Comparison of ENCODE assay signal across 8 cellular contexts in genomic region chr7:100396421-100396982, GRCh38. TPM values are rescaled to one million over a fixed set of nuclear protein-coding genes. Genes with fewer than 3 reads are reported as not detected.
DNase-seq lines count a peak whose midpoint lies in the region; ATAC-seq and TF ChIP-seq lines count a peak whose summit lies in the region.

No MANE protein-coding gene starts in this region.

- H3K4me3 ChIP-seq in left lung (no peak overlapping the region), colonic mucosa (no peak overlapping the region)

- no peaks in the 10 kb centered on the region for H3K27me3 ChIP-seq in left lung
- no peaks in the 10 kb centered on the region for H3K27me3 ChIP-seq in colonic mucosa

- H3K27ac ChIP-seq in left lung (peak overlapping the region in 1 of 2 donors; percentile 43), colonic mucosa (no peak overlapping the region)

- ATAC-seq in GM18517 (IDR thresholded peaks at IDR 0.05; ENCODE audit: unreplicated experiment) (peak; percentile 90), HG02610 (IDR thresholded peaks at IDR 0.05; ENCODE audit: unreplicated experiment) (peak; percentile 84), left lung (peak; percentile 67)

- no peak overlapping the region for H3K9ac ChIP-seq in colonic mucosa (ENCODE audit: low read depth in 2 of 2, low read length in 2 of 2)

- peaks cover 0 to 24% of the 10 kb centered on the region in 2 donors for H3K4me1 ChIP-seq in left lung
- H3K4me1 ChIP-seq in colonic mucosa = no peaks in the 10 kb centered on the region

- H3K9me3 ChIP-seq in left lung = no peaks in the 10 kb centered on the region
- no peaks in the 10 kb centered on the region for H3K9me3 ChIP-seq in colonic mucosa

- intact Hi-C loops in left lung (cut with DNase I) = no loop called here
- intact Hi-C loops in colonic mucosa (cut with DNase I) = no loop called here

- H3K36me3 ChIP-seq in left lung = peaks cover 0 to 17% of the 10 kb centered on the region in 2 donors
- H3K36me3 ChIP-seq in colonic mucosa = no peaks in the 10 kb centered on the region

- DNase-seq in NOMO-1 treated with DMSO at 0.1 percent for 48 hours (lab: John Stamatoyannopoulos, UW; ENCODE audit: unreplicated experiment) (peak; percentile 100), left lung (no peak), COLO668 (lab: John Stamatoyannopoulos, UW; ENCODE audit: unreplicated experiment) (no peak), NCI-H774 (lab: John Stamatoyannopoulos, UW) (no peak), cerebellum (ENCODE audit: low spot score) (no peak), colonic mucosa (no peak)

- TF ChIP-seq CTCF in left lung (IDR thresholded peaks at IDR 0.05) (no peak), colonic mucosa (IDR thresholded peaks at IDR 0.05) (no peak)

RNA-seq across cellular contexts. Expression of gene PILRA, which starts 23.2 kb away (rescaled TPM):
- 10 to 100 TPM; 20.6 to 52.3 TPM for total RNA-seq in left lung
- total RNA-seq in cerebellum = 3.3 TPM
- total RNA-seq in colonic mucosa = 1 to 10 TPM; 1.2 to 3.1 TPM

RNA-seq across cellular contexts. Expression of gene ZCWPW1, which starts 32.0 kb away (rescaled TPM):
- 1 to 10 TPM; 2.9 to 4.1 TPM for total RNA-seq in left lung
- total RNA-seq in cerebellum = 2.8 TPM
- total RNA-seq in colonic mucosa = 1 to 10 TPM; 1.1 to 1.3 TPM

RNA-seq across cellular contexts. Expression of gene MEPCE, which starts 33.1 kb away (rescaled TPM):
- 10 to 100 TPM; 25.0 to 33.0 TPM for total RNA-seq in left lung
- total RNA-seq in cerebellum = 18.5 TPM
- total RNA-seq in colonic mucosa = 10 to 100 TPM; 27.2 to 39.1 TPM

RNA-seq across cellular contexts. Expression of gene PILRB, which starts 38.6 kb away (rescaled TPM):
- total RNA-seq in left lung (10 to 100 TPM; 24.0 to 29.9 TPM), cerebellum (18.4 TPM), colonic mucosa (10 to 100 TPM; 18.2 to 57.9 TPM)

RNA-seq across cellular contexts. Expression of gene PPP1R35, which starts 39.8 kb away (rescaled TPM):
- total RNA-seq in left lung (10 to 100 TPM; 22.7 to 27.0 TPM), cerebellum (6.4 TPM), colonic mucosa (10 to 100 TPM; 38.8 to 50.5 TPM)
